Comparison of ENCODE assay signal across 25 cellular contexts in the genomic region with DNA sequence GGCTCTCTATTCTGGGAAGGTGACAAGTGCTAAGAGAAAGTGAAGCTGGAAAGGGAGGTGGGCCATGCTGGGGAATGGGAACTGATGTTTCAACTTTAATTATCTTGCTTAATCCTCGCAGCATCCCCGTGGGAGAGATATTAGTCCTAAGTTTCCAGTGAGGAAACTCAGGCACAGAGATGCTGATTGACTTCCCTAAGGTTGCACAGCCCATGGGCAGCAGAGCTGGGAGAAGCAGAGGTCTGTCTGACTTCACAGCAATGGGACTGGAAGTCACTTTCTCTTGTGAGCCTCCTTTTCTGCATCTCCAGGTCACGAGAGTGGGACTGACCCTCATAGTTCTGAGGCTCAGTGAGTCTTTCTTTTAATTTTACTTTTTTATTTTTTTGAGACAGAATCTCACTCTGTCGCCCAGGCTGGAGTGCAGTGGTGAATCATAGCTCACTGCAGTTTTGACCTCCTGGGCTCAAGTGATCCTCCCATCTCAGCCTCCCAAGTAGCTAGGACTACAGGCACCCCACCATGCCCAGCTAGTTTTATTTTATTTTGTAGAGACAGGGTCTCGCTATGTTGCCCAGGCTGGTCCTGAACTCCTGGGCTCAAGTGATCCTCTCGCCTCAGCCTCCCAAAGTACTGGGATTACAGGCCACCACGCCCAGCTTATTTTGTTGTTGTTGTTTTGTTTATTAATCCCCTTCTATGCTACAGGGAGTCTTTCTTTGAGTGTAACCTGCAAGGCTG. TPM values are rescaled to one million over a fixed set of nuclear protein-coding genes. Genes with fewer than 3 reads are reported as not detected.
DNase-seq lines count a peak whose midpoint lies in the region; ATAC-seq and TF ChIP-seq lines count a peak whose summit lies in the region.
"Had no signal": no experiment of that assay in that cellular context is flagged by ENCODE, and none has a peak within 500 bp of the region (broad histone marks: within the 10 kb centered on the region; RNA-seq: fewer than 3 reads in every experiment).

No MANE protein-coding gene starts in this region.

- H3K4me3 Mint-ChIP-seq in stimulated activated memory B cell treated with anti-CD40 and anti-IgM and Interleukin-4, amounts not matched to agents 10 μg/mL and 1 μg/mL and 100 μg/mL, for 72 hours: no peak overlapping the region
- H3K4me3 Mint-ChIP-seq: CD8-positive, alpha-beta T cell; HFFc6 had no signal

- peak overlapping the region; percentile 41 for H3K27ac Mint-ChIP-seq in stimulated activated memory B cell treated with anti-CD40 and anti-IgM and Interleukin-4, amounts not matched to agents 10 μg/mL and 1 μg/mL and 100 μg/mL, for 72 hours
- H3K27ac Mint-ChIP-seq: CD8-positive, alpha-beta T cell had no signal

- peaks cover 47% of the 10 kb centered on the region for H3K4me1 Mint-ChIP-seq in stimulated activated memory B cell treated with anti-CD40 and anti-IgM and Interleukin-4, amounts not matched to agents 10 μg/mL and 1 μg/mL and 100 μg/mL, for 72 hours

- TF ChIP-seq CTCF in HL-60 (IDR thresholded peaks at IDR 0.05; ENCODE audit: insufficient read depth, low read length) (no peak), RWPE2 (IDR thresholded peaks at IDR 0.05; ENCODE audit: poor library complexity, severe bottlenecking) (no peak)

- no peaks in the 10 kb centered on the region for H3K9me3 ChIP-seq in RWPE2 (ENCODE audit: severe bottlenecking)
- H3K9me3 ChIP-seq: Caco-2, SJCRH30 had no signal

- ATAC-seq in RWPE2 (ENCODE audit: low read depth) (no peak), HG03442 (IDR thresholded peaks at IDR 0.05; ENCODE audit: unreplicated experiment) (no peak), GM18858 (IDR thresholded peaks at IDR 0.05; ENCODE audit: unreplicated experiment) (no peak)
- ATAC-seq in stimulated activated memory B cell treated with anti-CD40 and anti-IgM and Interleukin-4, amounts not matched to agents 10 μg/mL and 1 μg/mL and 100 μg/mL, for 72 hours: no peak
- ATAC-seq: CD8-positive, alpha-beta T cell; PC-3; Right ventricle myocardium inferior had no signal

- peak overlapping the region; percentile 56 for H3K27ac ChIP-seq in HL-60 (replicated peaks)
- peak overlapping the region; percentile 53 for H3K27ac ChIP-seq in RWPE2 (ENCODE audit: poor library complexity, severe bottlenecking)
- H3K27ac ChIP-seq: KMS-11, SJCRH30 had no signal

- H3K27me3 ChIP-seq in HL-60 (ENCODE audit: insufficient read depth, poor library complexity, severe bottlenecking) (no peaks in the 10 kb centered on the region), RWPE2 (ENCODE audit: insufficient read depth, poor library complexity, severe bottlenecking) (no peaks in the 10 kb centered on the region)
- H3K27me3 ChIP-seq: SJCRH30 had no signal

- H3K4me3 ChIP-seq in HL-60 (replicated peaks; ENCODE audit: insufficient read depth, low read length) (peak overlapping the region; percentile 14), RWPE2 (ENCODE audit: severe bottlenecking) (no peak overlapping the region)
- H3K4me3 ChIP-seq: SJCRH30 had no signal

- H3K27me3 Mint-ChIP-seq in stimulated activated memory B cell treated with anti-CD40 and anti-IgM and Interleukin-4, amounts not matched to agents 10 μg/mL and 1 μg/mL and 100 μg/mL, for 72 hours: no peaks in the 10 kb centered on the region

- no peaks in the 10 kb centered on the region for H3K36me3 ChIP-seq in RWPE2 (ENCODE audit: low read depth)
- H3K36me3 ChIP-seq: SJCRH30 had no signal

- peaks cover 6% of the 10 kb centered on the region for H3K36me3 Mint-ChIP-seq in stimulated activated memory B cell treated with anti-CD40 and anti-IgM and Interleukin-4, amounts not matched to agents 10 μg/mL and 1 μg/mL and 100 μg/mL, for 72 hours
- H3K36me3 Mint-ChIP-seq: CD8-positive, alpha-beta T cell had no signal

- no peaks in the 10 kb centered on the region for H3K9me3 Mint-ChIP-seq in stimulated activated memory B cell treated with anti-CD40 and anti-IgM and Interleukin-4, amounts not matched to agents 10 μg/mL and 1 μg/mL and 100 μg/mL, for 72 hours
- H3K9me3 Mint-ChIP-seq: CD8-positive, alpha-beta T cell; HFFc6 had no signal

- H3K4me1 ChIP-seq in RWPE2 (ENCODE audit: insufficient read depth, poor library complexity, severe bottlenecking): peaks cover 14% of the 10 kb centered on the region
- H3K4me1 ChIP-seq: Caco-2 had no signal

- DNase-seq in HL-60 (ENCODE audit: low read depth in 1 of 2, low spot score in 1 of 2) (no peak), RWPE2 (ENCODE audit: low spot score) (no peak), mesenteric fat pad (ENCODE audit: low spot score) (peak; percentile 43), hepatic stellate cell (ENCODE audit: low spot score) (no peak)
- DNase-seq: C1 segment of cervical spinal cord; CD8-positive, alpha-beta T cell; H7; HFFc6; IMR-90; NCI-H1092; NCI-H1417 treated with DMSO at 0.1 percent for 48 hours; NCI-H1694 treated with DMSO at 0.1 percent for 48 hours; NCI-H2081 treated with DMSO at 0.1 percent for 48 hours; NCI-H2171; NCI-H524 treated with DMSO at 0.1 percent for 48 hours; NCI-H774; PC-3; SJCRH30 had no signal

RNA-seq across cellular contexts. Expression of a gene that starts 2.6 kb away (rescaled TPM):
- 0.35 TPM for total RNA-seq in mesenteric fat pad
- total RNA-seq: A673, Caco-2, H7, IMR-90, PC-3, SJCRH30 had no signal

RNA-seq across cellular contexts. Expression of a gene that starts 21.7 kb away (rescaled TPM):
- 245 TPM for total RNA-seq in mesenteric fat pad
